In genomic region chr5:108655750-108656450, GRCh38 we compare ENCODE assay signal across 16 cellular contexts.
A peak's percentile ranks its signal among the peaks of the same experiment; 100 is the strongest.
DNase-seq lines count a peak whose midpoint lies in the region; ATAC-seq and TF ChIP-seq lines count a peak whose summit lies in the region.
"Had no signal": no experiment of that assay in that cellular context is flagged by ENCODE, and none has a peak within 500 bp of the region (broad histone marks: within the 10 kb centered on the region; RNA-seq: fewer than 3 reads in every experiment).

No MANE protein-coding gene starts in this region.

- BruUV-seq in A673 (replicated peaks; lab: Mats Ljungman, UMichigan) = no TSS peak

- H3K27ac ChIP-seq in mesendoderm (ENCODE audit: low read depth, low read length) = no peak overlapping the region
- H3K27ac ChIP-seq in A673 (ENCODE audit: low read depth, low read length, poor library complexity, severe bottlenecking) = no peak overlapping the region
- H3K27ac ChIP-seq: thyroid gland had no signal

- H3K4ac ChIP-seq in mesendoderm (ENCODE audit: low read depth, low read length) = no peak overlapping the region

- H2BK15ac ChIP-seq in mesendoderm (replicated peaks; ENCODE audit: low read depth) = no peak overlapping the region

- peaks cover 2% of the 10 kb centered on the region for H3K4me1 ChIP-seq in mesendoderm (ENCODE audit: control insufficient read depth, low read depth, low read length)
- no peaks in the 10 kb centered on the region for H3K4me1 ChIP-seq in A673 (ENCODE audit: insufficient read depth, low read length, poor library complexity, severe bottlenecking)
- H3K4me1 ChIP-seq: thyroid gland had no signal

- H3K23ac ChIP-seq in mesendoderm (ENCODE audit: low read length) = no peak overlapping the region

- no peaks in the 10 kb centered on the region for H3K79me1 ChIP-seq in mesendoderm (ENCODE audit: low read length)

- no peaks in the 10 kb centered on the region for H3K27me3 ChIP-seq in mesendoderm (ENCODE audit: insufficient read depth, low read length, poor library complexity)
- no peaks in the 10 kb centered on the region for H3K27me3 ChIP-seq in A673 (replicated peaks; ENCODE audit: insufficient read depth, low read depth, low read length, poor library complexity)
- H3K27me3 ChIP-seq: thyroid gland had no signal

- DNase-seq in EL (peak; percentile 67), LoVo (ENCODE audit: low spot score) (peak; percentile 54), cardiac fibroblast (ENCODE audit: low read depth in 2 of 2) (peak; percentile 79 to 91), mesendoderm (no peak), A673 (ENCODE audit: low spot score) (no peak), inferior parietal cortex (ENCODE audit: extremely low spot score) (no peak)
- no peak for DNase-seq in activated T-cell treated with anti-CD3 and anti-CD28 coated beads, Interleukin-2, amount 50 U/mL, for 48 hours
- DNase-seq: activated B cell treated with CpG ODN at 0.5 μM for 24 hours; amniotic stem cell; effector memory CD4-positive, alpha-beta T cell; H7; hippocampal formation; NCI-H1694; thyroid gland had no signal

- H2BK5ac ChIP-seq in mesendoderm (ENCODE audit: low read length) = no peak overlapping the region

- H3K4me3 ChIP-seq in cardiac fibroblast (replicated peaks in 1 of 2; ENCODE audit: low read depth in 2 of 2, low read length in 2 of 2) = no peak overlapping the region
- no peak overlapping the region for H3K4me3 ChIP-seq in mesendoderm (ENCODE audit: low read length)
- H3K4me3 ChIP-seq in A673 (ENCODE audit: low read depth, low read length, poor library complexity, severe bottlenecking) = no peak overlapping the region
- H3K4me3 ChIP-seq: lung, thyroid gland had no signal

- H3K79me2 ChIP-seq in mesendoderm (ENCODE audit: control insufficient read depth, insufficient read depth, low read length) = no peaks in the 10 kb centered on the region

- no peak overlapping the region for H4K8ac ChIP-seq in mesendoderm (ENCODE audit: low read depth, low read length)

- H4K5ac ChIP-seq in mesendoderm (ENCODE audit: low read length) = no peak overlapping the region

- H3K56ac ChIP-seq in mesendoderm (ENCODE audit: low read length) = no peak overlapping the region

- TF ChIP-seq CTCF in cardiac fibroblast (IDR thresholded peaks at IDR 0.05; ENCODE audit: low read depth, low read length) = peak; percentile 4
- TF ChIP-seq CTCF in A673 (conservative IDR thresholded peaks at IDR 0.05; ENCODE audit: low read depth, low read length) = no peak

- no peaks in the 10 kb centered on the region for H3K36me3 ChIP-seq in mesendoderm (ENCODE audit: control insufficient read depth, insufficient read depth, low read length)
- no peaks in the 10 kb centered on the region for H3K36me3 ChIP-seq in A673 (ENCODE audit: insufficient read depth, low read length, poor library complexity, severe bottlenecking)
- H3K36me3 ChIP-seq: thyroid gland had no signal

- peak overlapping the region; percentile 12 for H2BK120ac ChIP-seq in mesendoderm (ENCODE audit: low read depth, low read length)

- no peak for ATAC-seq in HG02610 (IDR thresholded peaks at IDR 0.05; ENCODE audit: unreplicated experiment)

- H3K9ac ChIP-seq in mesendoderm (ENCODE audit: low read length) = no peak overlapping the region

- no CpG with 5 or more reads among the region's 5 CpGs for WGBS in mesendoderm (ENCODE audit: extremely low coverage, insufficient coverage, low lambda C conversion rate)

- POLR2A ChIA-PET in A673 (lab: Charles Lee; ENCODE audit: low non-redundant PET) = interaction anchor here (0.5 to 0.7 kb wide), 2 partner anchors 160 to 616 kb away, joined by 3 to 5 read pairs; no protein-coding TSS in a partner anchor

- H2AK5ac ChIP-seq in mesendoderm (ENCODE audit: low read length) = no peak overlapping the region

- no peak overlapping the region for H3K4me2 ChIP-seq in mesendoderm (ENCODE audit: low read length)

- H3K9me3 ChIP-seq in A673 (ENCODE audit: low read depth, low read length, poor library complexity, severe bottlenecking) = no peaks in the 10 kb centered on the region
- H3K9me3 ChIP-seq: thyroid gland had no signal

- no peak overlapping the region for H3K18ac ChIP-seq in mesendoderm (ENCODE audit: low read length)

- CTCF ChIA-PET in A673 (lab: Charles Lee) = no interaction called here

- intact Hi-C loops in A673 (cut with micrococcal nuclease; ENCODE audit: unreplicated experiment) = no loop called here

Comparison
In these comparisons a context has a peak if more than half of its experiments do, and no peak if none do; other contexts are left out.
1. DNase-seq: peak in EL (single experiment), LoVo (single experiment) and cardiac fibroblast (2 of 2); none in mesendoderm (single experiment), A673 (single experiment), inferior parietal cortex (single experiment) and activated T-cell treated with anti-CD3 and anti-CD28 coated beads, Interleukin-2, amount 50 U/mL, for 48 hours (0 of 2).